In the genomic region with DNA sequence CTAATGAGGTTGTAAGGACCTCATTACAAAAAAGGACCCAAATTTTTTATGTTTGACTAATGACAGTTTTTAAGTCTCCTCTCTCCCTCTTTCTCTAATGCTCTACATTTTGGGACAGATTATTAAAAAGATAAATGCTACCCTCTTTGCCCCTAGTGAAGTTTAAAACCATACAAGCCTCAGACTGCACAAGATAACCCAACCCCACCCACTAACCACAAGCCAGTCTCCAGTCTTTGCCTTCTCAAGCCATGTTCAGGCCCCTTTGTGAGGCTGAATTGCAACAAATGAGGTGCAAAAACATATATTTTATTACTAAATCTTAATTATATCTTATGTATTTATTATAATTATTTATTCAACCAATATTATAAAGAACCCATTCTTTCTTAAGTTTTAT, we compare ENCODE assay signal across 19 cellular contexts.
"Had no signal": no experiment of that assay in that cellular context is flagged by ENCODE, and none has a peak within 500 bp of the region (broad histone marks: within the 10 kb centered on the region; RNA-seq: fewer than 3 reads in every experiment).

No MANE protein-coding gene starts in this region.

- DNase-seq: KBM-7, MV-4-11, NCI-H1048, NCI-H1105, NCI-H1417, NCI-H1436 treated with DMSO at 0.1 percent for 48 hours, NCI-H1694 treated with DMSO at 0.1 percent for 48 hours, NCI-H1930, NCI-H2081, NCI-H2107, NCI-H2227 treated with DMSO at 0.1 percent for 48 hours, NCI-H526 treated with DMSO at 0.1 percent for 48 hours, NCI-H748 treated with DMSO at 0.1 percent for 48 hours, PC-3, SHP77, SK-N-SH, SW 1271 had no signal

- H3K9me3 ChIP-seq: SK-N-SH had no signal

- H3K4me2 ChIP-seq: SK-N-SH had no signal

- H3K27ac ChIP-seq: RWPE1 had no signal

- ATAC-seq: Panc1, PC-3 had no signal

- H3K9ac ChIP-seq: SK-N-SH had no signal
